In the genomic region with DNA sequence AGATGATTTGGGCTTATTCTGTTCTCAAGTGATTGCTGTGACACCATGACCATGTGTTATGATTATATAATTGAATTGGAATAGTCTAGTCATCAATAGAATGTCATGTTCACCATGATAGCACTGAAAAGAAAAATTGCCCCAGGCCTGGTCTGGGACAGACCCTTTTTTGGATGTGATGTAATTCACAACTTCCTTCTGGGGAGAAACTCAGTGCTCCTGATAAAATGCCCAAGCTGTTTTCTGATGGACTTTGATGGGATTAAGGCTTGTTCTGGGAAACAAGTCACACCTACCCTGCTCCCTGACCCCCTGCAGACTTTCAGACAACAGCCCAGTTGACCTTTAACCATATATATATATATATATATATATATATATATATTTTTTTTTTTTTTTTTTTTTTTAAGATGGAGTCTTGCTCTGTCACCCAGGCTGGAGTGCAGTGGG, we compare ENCODE assay signal across 1 cellular context.
TF ChIP-seq lines count a peak whose summit lies in the region.

No MANE protein-coding gene starts in this region.

TF ChIP-seq in WTC11, 78 proteins besides CTCF, POLR2A, EP300 and RAD21 (continued from another document):
- no peak for TF ChIP-seq KAT7 (CRISPR knock-in tag; IDR thresholded peaks at IDR 0.05; ENCODE audit: borderline replicate concordance)
- no peak for TF ChIP-seq TP53 (CRISPR knock-in tag; IDR thresholded peaks at IDR 0.05)
- no peak for TF ChIP-seq GRHL2 (CRISPR knock-in tag; IDR thresholded peaks at IDR 0.05; ENCODE audit: insufficient replicate concordance, severe bottlenecking)
- no peak for TF ChIP-seq NR1H2 (CRISPR knock-in tag; IDR thresholded peaks at IDR 0.05)
- no peak for TF ChIP-seq NFYB (CRISPR knock-in tag; conservative IDR thresholded peaks at IDR 0.05; ENCODE audit: low read depth)
- no peak for TF ChIP-seq GABPB1 (CRISPR knock-in tag; IDR thresholded peaks at IDR 0.05)
- no peak for TF ChIP-seq NR2C2 (CRISPR knock-in tag; IDR thresholded peaks at IDR 0.05)
- TF ChIP-seq ZNF317 (CRISPR knock-in tag; IDR thresholded peaks at IDR 0.05; ENCODE audit: borderline replicate concordance, low read depth) = no peak
